1 cellular context compared by ENCODE assay signal in genomic region chr22:30038219-30038618, GRCh38.
TF ChIP-seq lines count a peak whose summit lies in the region.

No MANE protein-coding gene starts in this region.

TF ChIP-seq in H1, 55 proteins besides CTCF, POLR2A, EP300 and RAD21:
- TF ChIP-seq KDM1A (IDR thresholded peaks at IDR 0.05; ENCODE audit: borderline replicate concordance, low read length) (no peak), CREB1 (IDR thresholded peaks at IDR 0.05) (peak; percentile 36; the same call in 1 of the 2 replicates), USF2 (IDR thresholded peaks at IDR 0.05; ENCODE audit: low read length) (no peak), BACH1 (IDR thresholded peaks at IDR 0.05; ENCODE audit: low read length) (no peak), SIN3A (conservative IDR thresholded peaks at IDR 0.05 in 1 of 2, IDR thresholded peaks at IDR 0.05 in 1 of 2; ENCODE audit: low read depth in 1 of 2, low read length in 2 of 2) (no peak), YY1 (IDR thresholded peaks at IDR 0.05; ENCODE audit: low read depth, low read length) (no peak)
- TF ChIP-seq, protein P1, sequence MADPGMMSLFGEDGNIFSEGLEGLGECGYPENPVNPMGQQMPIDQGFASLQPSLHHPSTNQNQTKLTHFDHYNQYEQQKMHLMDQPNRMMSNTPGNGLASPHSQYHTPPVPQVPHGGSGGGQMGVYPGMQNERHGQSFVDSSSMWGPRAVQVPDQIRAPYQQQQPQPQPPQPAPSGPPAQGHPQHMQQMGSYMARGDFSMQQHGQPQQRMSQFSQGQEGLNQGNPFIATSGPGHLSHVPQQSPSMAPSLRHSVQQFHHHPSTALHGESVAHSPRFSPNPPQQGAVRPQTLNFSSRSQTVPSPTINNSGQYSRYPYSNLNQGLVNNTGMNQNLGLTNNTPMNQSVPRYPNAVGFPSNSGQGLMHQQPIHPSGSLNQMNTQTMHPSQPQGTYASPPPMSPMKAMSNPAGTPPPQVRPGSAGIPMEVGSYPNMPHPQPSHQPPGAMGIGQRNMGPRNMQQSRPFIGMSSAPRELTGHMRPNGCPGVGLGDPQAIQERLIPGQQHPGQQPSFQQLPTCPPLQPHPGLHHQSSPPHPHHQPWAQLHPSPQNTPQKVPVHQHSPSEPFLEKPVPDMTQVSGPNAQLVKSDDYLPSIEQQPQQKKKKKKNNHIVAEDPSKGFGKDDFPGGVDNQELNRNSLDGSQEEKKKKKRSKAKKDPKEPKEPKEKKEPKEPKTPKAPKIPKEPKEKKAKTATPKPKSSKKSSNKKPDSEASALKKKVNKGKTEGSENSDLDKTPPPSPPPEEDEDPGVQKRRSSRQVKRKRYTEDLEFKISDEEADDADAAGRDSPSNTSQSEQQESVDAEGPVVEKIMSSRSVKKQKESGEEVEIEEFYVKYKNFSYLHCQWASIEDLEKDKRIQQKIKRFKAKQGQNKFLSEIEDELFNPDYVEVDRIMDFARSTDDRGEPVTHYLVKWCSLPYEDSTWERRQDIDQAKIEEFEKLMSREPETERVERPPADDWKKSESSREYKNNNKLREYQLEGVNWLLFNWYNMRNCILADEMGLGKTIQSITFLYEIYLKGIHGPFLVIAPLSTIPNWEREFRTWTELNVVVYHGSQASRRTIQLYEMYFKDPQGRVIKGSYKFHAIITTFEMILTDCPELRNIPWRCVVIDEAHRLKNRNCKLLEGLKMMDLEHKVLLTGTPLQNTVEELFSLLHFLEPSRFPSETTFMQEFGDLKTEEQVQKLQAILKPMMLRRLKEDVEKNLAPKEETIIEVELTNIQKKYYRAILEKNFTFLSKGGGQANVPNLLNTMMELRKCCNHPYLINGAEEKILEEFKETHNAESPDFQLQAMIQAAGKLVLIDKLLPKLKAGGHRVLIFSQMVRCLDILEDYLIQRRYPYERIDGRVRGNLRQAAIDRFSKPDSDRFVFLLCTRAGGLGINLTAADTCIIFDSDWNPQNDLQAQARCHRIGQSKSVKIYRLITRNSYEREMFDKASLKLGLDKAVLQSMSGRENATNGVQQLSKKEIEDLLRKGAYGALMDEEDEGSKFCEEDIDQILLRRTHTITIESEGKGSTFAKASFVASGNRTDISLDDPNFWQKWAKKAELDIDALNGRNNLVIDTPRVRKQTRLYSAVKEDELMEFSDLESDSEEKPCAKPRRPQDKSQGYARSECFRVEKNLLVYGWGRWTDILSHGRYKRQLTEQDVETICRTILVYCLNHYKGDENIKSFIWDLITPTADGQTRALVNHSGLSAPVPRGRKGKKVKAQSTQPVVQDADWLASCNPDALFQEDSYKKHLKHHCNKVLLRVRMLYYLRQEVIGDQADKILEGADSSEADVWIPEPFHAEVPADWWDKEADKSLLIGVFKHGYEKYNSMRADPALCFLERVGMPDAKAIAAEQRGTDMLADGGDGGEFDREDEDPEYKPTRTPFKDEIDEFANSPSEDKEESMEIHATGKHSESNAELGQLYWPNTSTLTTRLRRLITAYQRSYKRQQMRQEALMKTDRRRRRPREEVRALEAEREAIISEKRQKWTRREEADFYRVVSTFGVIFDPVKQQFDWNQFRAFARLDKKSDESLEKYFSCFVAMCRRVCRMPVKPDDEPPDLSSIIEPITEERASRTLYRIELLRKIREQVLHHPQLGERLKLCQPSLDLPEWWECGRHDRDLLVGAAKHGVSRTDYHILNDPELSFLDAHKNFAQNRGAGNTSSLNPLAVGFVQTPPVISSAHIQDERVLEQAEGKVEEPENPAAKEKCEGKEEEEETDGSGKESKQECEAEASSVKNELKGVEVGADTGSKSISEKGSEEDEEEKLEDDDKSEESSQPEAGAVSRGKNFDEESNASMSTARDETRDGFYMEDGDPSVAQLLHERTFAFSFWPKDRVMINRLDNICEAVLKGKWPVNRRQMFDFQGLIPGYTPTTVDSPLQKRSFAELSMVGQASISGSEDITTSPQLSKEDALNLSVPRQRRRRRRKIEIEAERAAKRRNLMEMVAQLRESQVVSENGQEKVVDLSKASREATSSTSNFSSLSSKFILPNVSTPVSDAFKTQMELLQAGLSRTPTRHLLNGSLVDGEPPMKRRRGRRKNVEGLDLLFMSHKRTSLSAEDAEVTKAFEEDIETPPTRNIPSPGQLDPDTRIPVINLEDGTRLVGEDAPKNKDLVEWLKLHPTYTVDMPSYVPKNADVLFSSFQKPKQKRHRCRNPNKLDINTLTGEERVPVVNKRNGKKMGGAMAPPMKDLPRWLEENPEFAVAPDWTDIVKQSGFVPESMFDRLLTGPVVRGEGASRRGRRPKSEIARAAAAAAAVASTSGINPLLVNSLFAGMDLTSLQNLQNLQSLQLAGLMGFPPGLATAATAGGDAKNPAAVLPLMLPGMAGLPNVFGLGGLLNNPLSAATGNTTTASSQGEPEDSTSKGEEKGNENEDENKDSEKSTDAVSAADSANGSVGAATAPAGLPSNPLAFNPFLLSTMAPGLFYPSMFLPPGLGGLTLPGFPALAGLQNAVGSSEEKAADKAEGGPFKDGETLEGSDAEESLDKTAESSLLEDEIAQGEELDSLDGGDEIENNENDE (IDR thresholded peaks at IDR 0.05; ENCODE audit: insufficient replicate concordance, low read length): no peak
- TF ChIP-seq, protein P2, sequence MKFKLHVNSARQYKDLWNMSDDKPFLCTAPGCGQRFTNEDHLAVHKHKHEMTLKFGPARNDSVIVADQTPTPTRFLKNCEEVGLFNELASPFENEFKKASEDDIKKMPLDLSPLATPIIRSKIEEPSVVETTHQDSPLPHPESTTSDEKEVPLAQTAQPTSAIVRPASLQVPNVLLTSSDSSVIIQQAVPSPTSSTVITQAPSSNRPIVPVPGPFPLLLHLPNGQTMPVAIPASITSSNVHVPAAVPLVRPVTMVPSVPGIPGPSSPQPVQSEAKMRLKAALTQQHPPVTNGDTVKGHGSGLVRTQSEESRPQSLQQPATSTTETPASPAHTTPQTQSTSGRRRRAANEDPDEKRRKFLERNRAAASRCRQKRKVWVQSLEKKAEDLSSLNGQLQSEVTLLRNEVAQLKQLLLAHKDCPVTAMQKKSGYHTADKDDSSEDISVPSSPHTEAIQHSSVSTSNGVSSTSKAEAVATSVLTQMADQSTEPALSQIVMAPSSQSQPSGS (IDR thresholded peaks at IDR 0.05; ENCODE audit: low read length): no peak
TF ChIP-seq in H1: peak in this region for 1.
